Comparison of ENCODE assay signal across 10 cellular contexts in the genomic region with DNA sequence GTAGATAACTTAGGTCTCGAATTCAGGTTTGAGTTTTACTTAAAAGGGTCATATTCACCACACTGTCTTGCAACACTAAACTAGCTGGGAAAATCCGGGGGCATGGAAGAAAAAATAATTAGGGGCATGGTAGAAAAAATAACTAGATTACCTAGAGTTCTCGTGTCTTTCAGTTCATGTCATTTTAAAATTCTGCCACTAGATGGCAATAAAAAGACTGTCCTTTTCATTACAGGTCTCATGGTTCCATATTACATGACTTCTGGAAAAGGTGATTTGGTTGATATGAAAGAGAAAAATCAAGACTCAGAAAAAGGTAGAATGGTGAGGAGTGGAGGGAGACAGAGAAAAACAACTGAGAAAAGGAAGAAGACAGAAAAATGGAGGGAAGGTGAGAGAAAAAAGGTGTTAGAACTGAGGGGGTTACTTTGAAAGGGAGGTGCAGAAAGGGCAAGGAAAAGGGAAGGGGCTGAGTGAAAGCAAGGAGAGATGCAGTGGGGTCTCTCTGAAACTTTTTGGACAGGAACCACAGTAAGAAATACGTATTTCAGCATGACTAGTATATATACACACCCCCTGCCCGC.
DNase-seq lines count a peak whose midpoint lies in the region; ATAC-seq and TF ChIP-seq lines count a peak whose summit lies in the region.
"Had no signal": no experiment of that assay in that cellular context is flagged by ENCODE, and none has a peak within 500 bp of the region (broad histone marks: within the 10 kb centered on the region; RNA-seq: fewer than 3 reads in every experiment).

No MANE protein-coding gene starts in this region.

- H3K4me3 Mint-ChIP-seq in CD8-positive, alpha-beta T cell = no peak overlapping the region
- no peak overlapping the region for H3K4me3 Mint-ChIP-seq in neural progenitor cell

- no peaks in the 10 kb centered on the region for H3F3A ChIP-seq in neural progenitor cell (ENCODE audit: low read depth)

- no peaks in the 10 kb centered on the region for H4K20me1 ChIP-seq in neural progenitor cell (ENCODE audit: low read depth)

- no peaks in the 10 kb centered on the region for H3K27me3 ChIP-seq in CD8-positive, alpha-beta T cell (ENCODE audit: insufficient read depth, low read length)
- H3K27me3 ChIP-seq in esophagus muscularis mucosa = no peaks in the 10 kb centered on the region
- H3K27me3 ChIP-seq in neural progenitor cell = no peaks in the 10 kb centered on the region
- H3K27me3 ChIP-seq: SJCRH30 had no signal

- intact Hi-C loops in CD8-positive, alpha-beta T cell (cut with DNase I, micrococcal nuclease) = loop anchor here (1.0 to 5.0 kb wide), 5 partner anchors 78 to 1384 kb away; no protein-coding TSS in a partner anchor
- intact Hi-C loops in esophagus muscularis mucosa (cut with DNase I) = loop anchor here (5.0 to 10.0 kb wide), 3 partner anchors 78 to 450 kb away; a partner anchor contains a TSS

- no peak for TF ChIP-seq POLR2A in esophagus muscularis mucosa (IDR thresholded peaks at IDR 0.05; ENCODE audit: low read depth)

- no peaks in the 10 kb centered on the region for H3K27me3 Mint-ChIP-seq in CD8-positive, alpha-beta T cell (ENCODE audit: low read depth)
- no peaks in the 10 kb centered on the region for H3K27me3 Mint-ChIP-seq in neural progenitor cell (ENCODE audit: insufficient read depth, low read depth)

- H3K27ac Mint-ChIP-seq in CD8-positive, alpha-beta T cell = no peak overlapping the region
- H3K27ac Mint-ChIP-seq in neural progenitor cell = no peak overlapping the region

- H3K27ac ChIP-seq in CD8-positive, alpha-beta T cell (ENCODE audit: low read depth, low read length) = no peak overlapping the region
- H3K27ac ChIP-seq in esophagus muscularis mucosa (replicated peaks in 1 of 4) = no peak overlapping the region
- no peak overlapping the region for H3K27ac ChIP-seq in neural progenitor cell
- H3K27ac ChIP-seq: SJCRH30, skin epidermis had no signal

- no peak overlapping the region for H2AFZ ChIP-seq in neural progenitor cell (replicated peaks)

- peak; percentile 69 for ATAC-seq in CD8-positive, alpha-beta T cell
- ATAC-seq in GM18868 (IDR thresholded peaks at IDR 0.05; ENCODE audit: unreplicated experiment) = peak; percentile 63

- no peak for DNase-seq in CD8-positive, alpha-beta T cell
- peak; percentile 23 for DNase-seq in HPDE6-E6E7 (ENCODE audit: extremely low spot score)
- DNase-seq in RPMI8226 = peak; percentile 28
- no peak for DNase-seq in esophagus muscularis mucosa (ENCODE audit: extremely low spot score)
- peak; percentile 44 for DNase-seq in neural progenitor cell (ENCODE audit: low spot score)
- DNase-seq in activated CD8-positive, alpha-beta memory T cell treated with anti-CD3 and anti-CD28 coated beads for 24 hours = no peak
- DNase-seq in activated CD4-positive, CD25-positive, alpha-beta regulatory T cell treated with anti-CD3 and anti-CD28 coated beads, Interleukin-2, amount 50 U/mL, for 72 hours = no peak

- H3K9me3 ChIP-seq in CD8-positive, alpha-beta T cell (ENCODE audit: low read length) = no peaks in the 10 kb centered on the region
- no peaks in the 10 kb centered on the region for H3K9me3 ChIP-seq in esophagus muscularis mucosa
- no peaks in the 10 kb centered on the region for H3K9me3 ChIP-seq in neural progenitor cell (ENCODE audit: low read depth)
- H3K9me3 ChIP-seq: SJCRH30 had no signal

- no peak overlapping the region for H3K9ac ChIP-seq in neural progenitor cell

- H3K4me1 Mint-ChIP-seq in CD8-positive, alpha-beta T cell (ENCODE audit: low read depth) = peaks cover 66% of the 10 kb centered on the region
- H3K4me1 Mint-ChIP-seq in neural progenitor cell = peaks cover 13% of the 10 kb centered on the region

- peaks cover 8% of the 10 kb centered on the region for H3K36me3 Mint-ChIP-seq in CD8-positive, alpha-beta T cell
- peaks cover 9% of the 10 kb centered on the region for H3K36me3 Mint-ChIP-seq in neural progenitor cell

- H3K36me3 ChIP-seq in CD8-positive, alpha-beta T cell (ENCODE audit: insufficient read depth, low read length) = no peaks in the 10 kb centered on the region
- H3K36me3 ChIP-seq in esophagus muscularis mucosa (no peaks in the 10 kb centered on the region), neural progenitor cell (no peaks in the 10 kb centered on the region)
- H3K36me3 ChIP-seq: SJCRH30 had no signal

- no peak overlapping the region for H3K4me2 ChIP-seq in neural progenitor cell

- POLR2A ChIA-PET in CD8-positive, alpha-beta T cell (lab: Charles Lee) = interaction anchor here (0.6 to 1.2 kb wide), 5 partner anchors 68 to 451 kb away, joined by 3 to 7 read pairs (median 3); no protein-coding TSS in a partner anchor

- no peaks in the 10 kb centered on the region for H3K9me3 Mint-ChIP-seq in CD8-positive, alpha-beta T cell
- H3K9me3 Mint-ChIP-seq in neural progenitor cell = no peaks in the 10 kb centered on the region

- TF ChIP-seq EP300 in esophagus muscularis mucosa (IDR thresholded peaks at IDR 0.05) = no peak

- peaks cover 23% of the 10 kb centered on the region for H3K4me1 ChIP-seq in CD8-positive, alpha-beta T cell (ENCODE audit: insufficient read depth, low read length)
- H3K4me1 ChIP-seq in esophagus muscularis mucosa = peaks cover 0 to 25% (median 12%) of the 10 kb centered on the region in 4 donors
- peaks cover 20% of the 10 kb centered on the region for H3K4me1 ChIP-seq in neural progenitor cell
- H3K4me1 ChIP-seq: SJCRH30 had no signal

- TF ChIP-seq CTCF in CD8-positive, alpha-beta T cell (IDR thresholded peaks at IDR 0.05) = peak; percentile 90
- TF ChIP-seq CTCF in esophagus muscularis mucosa (IDR thresholded peaks at IDR 0.05) (peak; percentile 64 to 73 (median 68)), neural progenitor cell (IDR thresholded peaks at IDR 0.05) (peak; percentile 78)

- CTCF ChIA-PET in CD8-positive, alpha-beta T cell (lab: Charles Lee) = interaction anchor here (0.7 to 6.0 kb wide), 20 partner anchors 10 to 608 kb away, joined by 3 to 44 read pairs (median 3); no protein-coding TSS in a partner anchor

- WGBS in esophagus muscularis mucosa = 57% methylated on average over 5 of the region's 5 CpGs

- H3K79me2 ChIP-seq in neural progenitor cell (ENCODE audit: low read depth) = no peaks in the 10 kb centered on the region

- H3K4me3 ChIP-seq in CD8-positive, alpha-beta T cell (ENCODE audit: low read depth, low read length) = no peak overlapping the region
- H3K4me3 ChIP-seq in esophagus muscularis mucosa (no peak overlapping the region), neural progenitor cell (no peak overlapping the region)
- H3K4me3 ChIP-seq: SJCRH30, skin epidermis had no signal

Comparison
In these comparisons a context has a peak if more than half of its experiments do, and no peak if none do; other contexts are left out.
1. DNase-seq: peak in HPDE6-E6E7 (single experiment), RPMI8226 (single experiment) and neural progenitor cell (single experiment); none in CD8-positive, alpha-beta T cell (0 of 7), esophagus muscularis mucosa (single experiment), activated CD8-positive, alpha-beta memory T cell treated with anti-CD3 and anti-CD28 coated beads for 24 hours (single experiment) and activated CD4-positive, CD25-positive, alpha-beta regulatory T cell treated with anti-CD3 and anti-CD28 coated beads, Interleukin-2, amount 50 U/mL, for 72 hours (single experiment).
2. Peak in every context shown above with its lines, with median percentiles within 50 percentile points of each other: CTCF ChIP-seq.